ENCODE assay signal across 9 cellular contexts in the genomic region with DNA sequence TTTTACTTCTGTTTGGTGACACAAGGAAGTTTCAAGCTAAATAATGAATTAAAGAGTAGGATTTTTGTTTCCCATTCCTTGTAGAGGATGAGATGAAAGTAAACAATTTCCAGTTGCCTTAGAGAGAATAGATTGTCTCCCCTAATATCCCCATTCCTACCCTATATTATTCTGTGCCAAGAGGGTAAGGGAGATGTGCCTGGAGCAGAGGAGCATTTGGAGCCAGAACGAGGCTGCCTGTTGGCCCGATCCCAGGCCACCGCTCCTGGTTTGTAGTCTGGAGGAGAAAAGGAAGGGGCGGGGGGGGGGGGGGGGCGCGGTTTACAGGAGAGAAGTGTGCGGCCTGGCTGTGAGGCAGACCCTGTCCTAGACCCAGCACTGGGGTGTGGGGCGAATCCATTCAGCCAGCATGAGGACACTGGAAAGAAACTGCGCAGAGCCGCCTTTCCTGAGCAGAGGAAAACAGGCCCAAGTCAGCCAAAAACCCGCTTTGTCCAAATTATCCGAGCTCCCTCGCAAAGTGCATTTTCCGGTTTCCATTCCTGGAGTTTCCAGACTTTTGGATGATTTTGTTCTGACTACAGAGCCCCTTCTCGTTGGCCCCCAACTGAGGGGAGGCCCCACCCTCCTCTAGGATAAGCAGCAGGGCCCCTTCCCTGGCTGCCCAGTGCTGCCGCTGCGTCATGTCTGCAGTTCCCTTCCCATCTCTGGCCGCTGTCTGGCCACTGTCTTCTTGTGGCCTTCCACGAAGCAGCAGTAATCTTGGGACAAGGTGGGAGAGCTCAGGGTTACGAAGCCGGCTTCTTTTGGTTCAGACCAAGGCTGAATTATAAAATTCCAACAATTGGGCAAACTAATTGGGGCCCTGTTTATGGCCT. TPM values are rescaled to one million over a fixed set of nuclear protein-coding genes. Genes with fewer than 3 reads are reported as not detected.
DNase-seq lines count a peak whose midpoint lies in the region; ATAC-seq and TF ChIP-seq lines count a peak whose summit lies in the region.
"Had no signal": no experiment of that assay in that cellular context is flagged by ENCODE, and none has a peak within 500 bp of the region (broad histone marks: within the 10 kb centered on the region; RNA-seq: fewer than 3 reads in every experiment).

No MANE protein-coding gene starts in this region.

- no peak overlapping the region for H3K4me3 Mint-ChIP-seq in activated CD4-positive, alpha-beta memory T cell treated with anti-CD3 and anti-CD28 coated beads, Interleukin-2, amount 10 ng/mL, durations not matched to agents 7 days and 5 days
- H3K4me3 Mint-ChIP-seq: activated naive CD8-positive, alpha-beta T cell treated with anti-CD3 and anti-CD28 coated beads, Interleukin-2, amount 10 ng/mL, durations not matched to agents 7 days and 5 days had no signal

- H3K27ac Mint-ChIP-seq in activated CD4-positive, alpha-beta memory T cell treated with anti-CD3 and anti-CD28 coated beads, Interleukin-2, amount 10 ng/mL, durations not matched to agents 7 days and 5 days, result no peak overlapping the region
- H3K27ac Mint-ChIP-seq: activated naive CD8-positive, alpha-beta T cell treated with anti-CD3 and anti-CD28 coated beads, Interleukin-2, amount 10 ng/mL, durations not matched to agents 7 days and 5 days had no signal

- no peak for TF ChIP-seq CTCF in LNCaP clone FGC (IDR thresholded peaks at IDR 0.05; ENCODE audit: control insufficient read depth, extremely low read depth, insufficient read depth)

- H3K4me3 ChIP-seq in LNCaP clone FGC (ENCODE audit: low read depth, low read length), result peak overlapping the region; percentile 49

- H3K27ac ChIP-seq in layer of hippocampus (ENCODE audit: low read depth, low read length) (peak overlapping the region; percentile 88), temporal lobe (ENCODE audit: low read depth, low read length) (peak overlapping the region; percentile 90)

- H3K27me3 ChIP-seq in layer of hippocampus (ENCODE audit: control insufficient read depth, insufficient read depth, low read length), result no peaks in the 10 kb centered on the region

- H3K4me1 Mint-ChIP-seq in activated CD4-positive, alpha-beta memory T cell treated with anti-CD3 and anti-CD28 coated beads, Interleukin-2, amount 10 ng/mL, durations not matched to agents 7 days and 5 days, result peaks cover 19% of the 10 kb centered on the region

- H3K36me3 Mint-ChIP-seq in activated CD4-positive, alpha-beta memory T cell treated with anti-CD3 and anti-CD28 coated beads, Interleukin-2, amount 10 ng/mL, durations not matched to agents 7 days and 5 days (ENCODE audit: low read depth), result no peaks in the 10 kb centered on the region
- H3K36me3 Mint-ChIP-seq: activated naive CD8-positive, alpha-beta T cell treated with anti-CD3 and anti-CD28 coated beads, Interleukin-2, amount 10 ng/mL, durations not matched to agents 7 days and 5 days had no signal

- H3K9me3 Mint-ChIP-seq in activated CD4-positive, alpha-beta memory T cell treated with anti-CD3 and anti-CD28 coated beads, Interleukin-2, amount 10 ng/mL, durations not matched to agents 7 days and 5 days, result no peaks in the 10 kb centered on the region
- H3K9me3 Mint-ChIP-seq: activated naive CD8-positive, alpha-beta T cell treated with anti-CD3 and anti-CD28 coated beads, Interleukin-2, amount 10 ng/mL, durations not matched to agents 7 days and 5 days had no signal

- POLR2A ChIA-PET in activated CD4-positive, alpha-beta memory T cell treated with anti-CD3 and anti-CD28 coated beads, Interleukin-2, amount 10 ng/mL, durations not matched to agents 7 days and 5 days (lab: Charles Lee), result interaction anchor here (0.8 kb wide), 1 partner anchor 43 kb away, joined by 3 read pairs; no protein-coding TSS in a partner anchor

- H3K27me3 Mint-ChIP-seq in activated CD4-positive, alpha-beta memory T cell treated with anti-CD3 and anti-CD28 coated beads, Interleukin-2, amount 10 ng/mL, durations not matched to agents 7 days and 5 days, result peaks cover 71% of the 10 kb centered on the region

- CTCF ChIA-PET in activated CD4-positive, alpha-beta memory T cell treated with anti-CD3 and anti-CD28 coated beads, Interleukin-2, amount 10 ng/mL, durations not matched to agents 7 days and 5 days (lab: Charles Lee), result interaction anchor here (0.8 to 1.3 kb wide), 2 partner anchors 41 to 43 kb away, joined by 4 to 5 read pairs; no protein-coding TSS in a partner anchor

- DNase-seq in LNCaP clone FGC (ENCODE audit: low read depth), result no peak
- peak; percentile 88 for DNase-seq in cerebellar cortex (ENCODE audit: low spot score)
- no peak for DNase-seq in activated CD4-positive, alpha-beta memory T cell treated with anti-CD3 and anti-CD28 coated beads, Interleukin-2, amount 10 ng/mL, durations not matched to agents 7 days and 5 days
- no peak for DNase-seq in NCI-H2196 treated with DMSO at 0.1 percent for 48 hours (lab: John Stamatoyannopoulos, UW; ENCODE audit: unreplicated experiment)
- DNase-seq: activated naive CD8-positive, alpha-beta T cell treated with anti-CD3 and anti-CD28 coated beads, Interleukin-2, amount 10 ng/mL, durations not matched to agents 7 days and 5 days had no signal

- ATAC-seq in GM18867 (IDR thresholded peaks at IDR 0.05; ENCODE audit: unreplicated experiment), result no peak
- no peak for ATAC-seq in HG02571 (IDR thresholded peaks at IDR 0.05; ENCODE audit: unreplicated experiment)

RNA-seq across cellular contexts. Expression of gene NFIX, which starts 23.0 kb away (rescaled TPM):
- total RNA-seq in temporal lobe, result 185 TPM
- total RNA-seq in activated CD4-positive, alpha-beta memory T cell treated with anti-CD3 and anti-CD28 coated beads, Interleukin-2, amount 10 ng/mL, durations not matched to agents 7 days and 5 days, result under 1 TPM in 1 of 2 experiments, not detected in 1; 0.05 TPM

RNA-seq across cellular contexts. Expression of gene DAND5, which starts 48.9 kb away (rescaled TPM):
- total RNA-seq in temporal lobe, result not detected
- total RNA-seq in activated CD4-positive, alpha-beta memory T cell treated with anti-CD3 and anti-CD28 coated beads, Interleukin-2, amount 10 ng/mL, durations not matched to agents 7 days and 5 days, result under 1 TPM; 0.13 to 0.15 TPM
- total RNA-seq: activated naive CD8-positive, alpha-beta T cell treated with anti-CD3 and anti-CD28 coated beads, Interleukin-2, amount 10 ng/mL, durations not matched to agents 7 days and 5 days had no signal

Comparison
In these comparisons a context has a peak if more than half of its experiments do, and no peak if none do; other contexts are left out.
1. RNA of gene NFIX, which starts 23.0 kb away (total RNA-seq): 185 TPM in temporal lobe (single experiment); 0.05 TPM in activated CD4-positive, alpha-beta memory T cell treated with anti-CD3 and anti-CD28 coated beads, Interleukin-2, amount 10 ng/mL, durations not matched to agents 7 days and 5 days; every median in the first group is over 100 times any median in the second.